14 cellular contexts compared by ENCODE assay signal in the genomic region with DNA sequence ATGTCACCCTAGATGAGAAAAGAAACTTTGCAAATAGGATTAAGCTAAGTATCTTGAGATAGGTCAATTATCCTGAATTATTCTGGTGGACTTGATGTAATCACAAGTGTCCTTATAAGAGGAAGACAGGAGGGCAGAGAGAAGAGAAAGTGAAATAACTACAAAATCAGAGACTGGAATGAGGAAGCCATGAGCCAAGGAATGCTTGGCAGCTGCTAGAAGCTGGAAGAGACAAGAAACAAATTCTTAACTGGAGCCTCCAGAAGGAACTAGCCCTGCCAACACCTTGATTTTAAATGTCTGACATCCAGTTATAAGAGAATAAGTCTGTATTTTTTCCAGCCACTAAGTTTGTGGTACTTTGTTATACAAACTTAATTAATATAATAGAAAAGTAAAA.
"Had no signal": no experiment of that assay in that cellular context is flagged by ENCODE, and none has a peak within 500 bp of the region (broad histone marks: within the 10 kb centered on the region; RNA-seq: fewer than 3 reads in every experiment).

No MANE protein-coding gene starts in this region.

- H3K36me3 ChIP-seq: breast epithelium, esophagus muscularis mucosa, gastroesophageal sphincter, pancreas, stomach had no signal

- H3K27me3 ChIP-seq: breast epithelium, esophagus muscularis mucosa, gastroesophageal sphincter, pancreas, stomach had no signal

- H3K4me1 ChIP-seq: breast epithelium, esophagus muscularis mucosa, gastroesophageal sphincter, pancreas, stomach had no signal

- DNase-seq: activated CD4-positive, alpha-beta T cell treated with anti-CD3 and anti-CD28 coated beads, Interleukin-2, amount 50 U/mL, for 48 hours; activated CD4-positive, CD25-positive, alpha-beta regulatory T cell treated with anti-CD3 and anti-CD28 coated beads, Interleukin-2, amount 50 U/mL, for 72 hours; activated effector memory CD4-positive, alpha-beta T cell treated with anti-CD3 and anti-CD28 coated beads, Interleukin-2, amount 50 U/mL, for 16 hours; activated T-cell treated with anti-CD3 and anti-CD28 coated beads, Interleukin-2, amount 50 U/mL, for 4 hours; amygdala; kidney glomerular epithelial cell; pancreas; retina; stimulated activated CD4-positive, alpha-beta T cell treated with anti-CD3 and anti-CD28 coated beads, Interleukin-15, amount 100 ng/mL, for 24 hours; stomach had no signal

- H3K9me3 ChIP-seq: breast epithelium, esophagus muscularis mucosa, gastroesophageal sphincter, pancreas, stomach had no signal

- H3K4me3 ChIP-seq: breast epithelium, esophagus muscularis mucosa, gastroesophageal sphincter, pancreas, stomach had no signal

- ATAC-seq: activated naive CD4-positive, alpha-beta T cell treated with anti-CD3 and anti-CD28 coated beads, Interleukin-2, amount 50 U/mL, for 72 hours; activated T-cell treated with anti-CD3 and anti-CD28 coated beads, Interleukin-2, amount 50 U/mL, for 4 hours; gastroesophageal sphincter; pancreas had no signal
